ENCODE assay signal across 29 cellular contexts in the genomic region with DNA sequence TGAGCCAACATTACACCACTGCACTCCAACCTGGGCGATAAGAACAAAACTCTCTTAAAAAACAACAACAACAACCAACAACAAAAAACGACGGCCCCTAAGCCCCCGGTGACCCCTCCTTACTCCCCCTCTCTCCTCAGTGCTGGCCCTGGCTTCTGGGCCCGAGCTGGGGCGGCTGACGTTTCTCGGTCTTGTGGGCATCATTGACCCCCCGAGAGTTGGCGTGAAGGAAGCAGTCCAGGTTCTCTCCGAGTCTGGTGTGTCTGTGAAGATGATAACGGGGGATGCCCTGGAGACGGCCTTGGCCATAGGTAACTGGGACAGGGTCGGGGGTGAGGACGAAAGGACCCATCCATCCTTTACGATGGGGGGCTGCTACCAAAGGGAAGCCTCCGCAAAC. TPM values are rescaled to one million over a fixed set of nuclear protein-coding genes. Genes with fewer than 3 reads are reported as not detected.
DNase-seq lines count a peak whose midpoint lies in the region; ATAC-seq, FAIRE-seq and TF ChIP-seq lines count a peak whose summit lies in the region.
"Had no signal": no experiment of that assay in that cellular context is flagged by ENCODE, and none has a peak within 500 bp of the region (broad histone marks: within the 10 kb centered on the region; RNA-seq: fewer than 3 reads in every experiment).

No MANE protein-coding gene starts in this region.

- H3K4me1 Mint-ChIP-seq in endodermal cell (peaks cover 2% of the 10 kb centered on the region), type B pancreatic cell (ENCODE audit: unreplicated experiment) (peaks cover 6% of the 10 kb centered on the region)
- H3K4me1 Mint-ChIP-seq: B cell had no signal

- no peak for TF ChIP-seq POLR2A in GM12892 (IDR thresholded peaks at IDR 0.05; ENCODE audit: low read depth, low read length)

- H3K27me3 Mint-ChIP-seq in endodermal cell (ENCODE audit: insufficient read depth) (no peaks in the 10 kb centered on the region), type B pancreatic cell (no peaks in the 10 kb centered on the region)

- no peak overlapping the region for H3K9ac ChIP-seq in endodermal cell (ENCODE audit: extremely low read depth, low read length, poor library complexity, severe bottlenecking)

- no peak overlapping the region for H3K4me3 ChIP-seq in endodermal cell (ENCODE audit: low read length)
- H3K4me3 ChIP-seq: GM12878, PC-9 had no signal

- H3K36me3 Mint-ChIP-seq in endodermal cell (ENCODE audit: low read depth) (no peaks in the 10 kb centered on the region), type B pancreatic cell (no peaks in the 10 kb centered on the region)
- H3K36me3 Mint-ChIP-seq: CD8-positive, alpha-beta T cell had no signal

- no peak for FAIRE-seq in GM12892 (lab: Jason Lieb, UNC)
- FAIRE-seq: GM12878, GM19239, H1 had no signal

- ATAC-seq in Right ventricle myocardium superior (ENCODE audit: poor library complexity) = no peak
- no peak for ATAC-seq in omental fat pad (ENCODE audit: low FRiP score)
- ATAC-seq: CD8-positive, alpha-beta T cell; GM12878 had no signal

- H3K4me3 Mint-ChIP-seq in endodermal cell = no peak overlapping the region
- no peak overlapping the region for H3K4me3 Mint-ChIP-seq in type B pancreatic cell
- H3K4me3 Mint-ChIP-seq: B cell; CD8-positive, alpha-beta T cell had no signal

- 82 to 93% methylated on average over 12 to 17 of the region's 17 CpGs for WGBS in endodermal cell (ENCODE audit: insufficient coverage in 1 of 2, insufficient read length in 1 of 2), 2 experiments

- DNase-seq in cardiac septum (ENCODE audit: low spot score) (peak; percentile 47), Right ventricle myocardium superior (no peak), endodermal cell (peak; percentile 22), omental fat pad (ENCODE audit: low spot score) (peak; percentile 5), type B pancreatic cell (ENCODE audit: extremely low spot score, unreplicated experiment) (peak; percentile 44), SKM-1 treated with dmso at 0.1 percent for 144 hours (lab: John Stamatoyannopoulos, UW; ENCODE audit: unreplicated experiment) (no peak), NCI-H1048 (lab: John Stamatoyannopoulos, UW) (no peak), GM12892 (ENCODE audit: insufficient read length) (no peak)
- DNase-seq: DMS 273 treated with DMSO at 0.1 percent for 48 hours, DMS79, EL, GDM1, HCEC 1CT, NCI-H1092, NCI-H1417 treated with DMSO at 0.1 percent for 48 hours, NCI-H1694 treated with DMSO at 0.1 percent for 48 hours, NCI-H2081, NCI-H2227 treated with DMSO at 0.1 percent for 48 hours, NCI-H526 treated with DMSO at 0.1 percent for 48 hours, PC-9, RPMI8226, SHP77 treated with DMSO at 0.1 percent for 48 hours had no signal

- H3K9me3 ChIP-seq in endodermal cell (ENCODE audit: control insufficient read depth, low read length) = no peaks in the 10 kb centered on the region

- TF ChIP-seq CTCF in endodermal cell (conservative IDR thresholded peaks at IDR 0.05) (no peak), omental fat pad (IDR thresholded peaks at IDR 0.05) (no peak), type B pancreatic cell (conservative IDR thresholded peaks at IDR 0.05) (no peak)

- H3K9me3 Mint-ChIP-seq in endodermal cell (no peaks in the 10 kb centered on the region), type B pancreatic cell (no peaks in the 10 kb centered on the region)
- H3K9me3 Mint-ChIP-seq: CD8-positive, alpha-beta T cell had no signal

- intact Hi-C loops in cardiac septum (cut with DNase I) (no loop called here), Right ventricle myocardium superior (cut with DNase I) (no loop called here)

- H3K27ac ChIP-seq in endodermal cell (ENCODE audit: low read depth, low read length) = no peak overlapping the region
- H3K27ac ChIP-seq: C4-2B, HL-60, PC-9 had no signal

- H3K36me3 ChIP-seq in endodermal cell (ENCODE audit: control insufficient read depth, insufficient read depth, low read length) = no peaks in the 10 kb centered on the region

- no peak overlapping the region for H3K27ac Mint-ChIP-seq in endodermal cell
- no peak overlapping the region for H3K27ac Mint-ChIP-seq in type B pancreatic cell
- H3K27ac Mint-ChIP-seq: B cell; CD8-positive, alpha-beta T cell had no signal

- no peaks in the 10 kb centered on the region for H3K4me1 ChIP-seq in endodermal cell (ENCODE audit: control insufficient read depth, insufficient read depth, low read length)

- no peaks in the 10 kb centered on the region for H3K27me3 ChIP-seq in endodermal cell (ENCODE audit: control insufficient read depth, insufficient read depth, low read length, poor library complexity, severe bottlenecking)

RNA-seq across cellular contexts. Expression of a gene that starts 52.7 kb away (rescaled TPM):
- total RNA-seq in cardiac septum (8.5 TPM), Right ventricle myocardium superior (5.0 TPM), endodermal cell (10 to 100 TPM; 30.3 to 34.9 TPM), omental fat pad (1 to 10 TPM; 6.4 to 9.1 (median 8.4) TPM), type B pancreatic cell (ENCODE audit: low replicate concordance) (28.5 and 30.3 TPM in 2 replicates)
- 16.1 TPM for polyA plus RNA-seq in endodermal cell (2013, experiment 1 of 2)
- polyA plus RNA-seq in endodermal cell (2013, experiment 2 of 2) = 12.1 TPM
- 7.1 TPM for polyA plus RNA-seq in GM12892 (2012; ENCODE audit: missing spikeins)

Comparison
In these comparisons a context has a peak if more than half of its experiments do, and no peak if none do; other contexts are left out.
1. DNase-seq: peak in cardiac septum (single experiment), endodermal cell (single experiment), omental fat pad (single experiment) and type B pancreatic cell (single experiment); none in Right ventricle myocardium superior (single experiment), SKM-1 treated with dmso at 0.1 percent for 144 hours (single experiment), NCI-H1048 (single experiment) and GM12892 (single experiment).